Comparison of ENCODE assay signal across 33 cellular contexts in the genomic region with DNA sequence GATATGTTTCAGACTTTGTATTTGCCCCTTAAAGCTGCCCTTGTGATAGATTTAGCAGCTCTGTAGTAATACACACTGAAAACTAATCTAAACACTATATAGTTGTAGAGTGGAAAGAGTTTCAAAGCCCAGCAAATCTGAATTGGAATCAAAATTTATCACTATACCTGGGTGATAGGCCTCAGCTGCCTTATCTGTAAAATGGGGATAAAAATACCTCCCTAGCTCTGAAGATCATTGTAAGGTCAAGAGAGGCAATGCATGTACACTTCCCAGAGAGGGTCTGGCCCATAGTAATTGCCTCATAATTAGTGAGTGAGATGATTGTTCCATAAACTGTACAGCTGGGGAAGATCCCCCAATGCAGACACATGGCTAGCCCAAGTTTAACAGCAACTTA.
"Had no signal": no experiment of that assay in that cellular context is flagged by ENCODE, and none has a peak within 500 bp of the region (broad histone marks: within the 10 kb centered on the region; RNA-seq: fewer than 3 reads in every experiment).

No MANE protein-coding gene starts in this region.

- H3K27me3 Mint-ChIP-seq: activated B cell treated with CpG ODN at 0.5 μM for 24 hours; activated CD4-positive, alpha-beta memory T cell treated with anti-CD3 and anti-CD28 coated beads for 36 hours; activated CD4-positive, alpha-beta T cell treated with anti-CD3 and anti-CD28 coated beads, Interleukin-2, amount 10 ng/mL, durations not matched to agents 24 days and 14 days had no signal

- H3K27ac ChIP-seq: ascending aorta, VCaP had no signal

- H3K4me3 Mint-ChIP-seq: activated B cell treated with CpG ODN at 0.5 μM for 24 hours; activated CD4-positive, alpha-beta memory T cell treated with anti-CD3 and anti-CD28 coated beads for 36 hours; activated CD4-positive, alpha-beta T cell treated with anti-CD3 and anti-CD28 coated beads, Interleukin-2, amount 10 ng/mL, durations not matched to agents 24 days and 14 days; activated CD8-positive, alpha-beta T cell treated with anti-CD3 and anti-CD28 coated beads for 36 hours; activated naive CD4-positive, alpha-beta T cell treated with anti-CD3 and anti-CD28 coated beads for 36 hours; activated naive CD8-positive, alpha-beta T cell treated with anti-CD3 and anti-CD28 coated beads for 36 hours; activated T-cell treated with anti-CD3 and anti-CD28 coated beads, Interleukin-2, amount 50 U/mL, for 4 hours; activated T-cell treated with anti-CD3 and anti-CD28 coated beads, Interleukin-2, amount 50 U/mL, for 72 hours; activated T-helper 1 cell treated with anti-CD3 and anti-CD28 coated beads, Interleukin-12 subunit alpha, Interleukin-12 subunit beta, Interleukin-2, Interleukin-4 antibody, amounts not matched to agents 30 ng/mL and 10 ng/mL and 1 ng/mL, durations not matched to agents 14 hours and 24 hours and 36 hours; activated T-helper 17 cell treated with anti-CD3 and anti-CD28 coated beads, Interleukin-2, amount 50 U/mL, for 72 hours; brain; T-helper 1 cell treated with Interleukin-12 subunit alpha and Interleukin-12 subunit beta and Interleukin-4 antibody, amounts not matched to agents 30 μg/mL and 1 μg/mL, for 36 hours; T-helper 2 cell treated with Interferon-gamma antibody and Interleukin-4, amounts not matched to agents 5 μg/mL and 100 μg/mL, for 36 hours had no signal

- H3K9me3 Mint-ChIP-seq: activated B cell treated with CpG ODN at 0.5 μM for 24 hours; activated CD4-positive, alpha-beta memory T cell treated with anti-CD3 and anti-CD28 coated beads for 36 hours; activated CD8-positive, alpha-beta T cell treated with anti-CD3 and anti-CD28 coated beads for 36 hours; activated naive CD4-positive, alpha-beta T cell treated with anti-CD3 and anti-CD28 coated beads for 36 hours; activated naive CD8-positive, alpha-beta T cell treated with anti-CD3 and anti-CD28 coated beads for 36 hours; activated T-cell treated with anti-CD3 and anti-CD28 coated beads, Interleukin-2, amount 50 U/mL, for 4 hours; activated T-helper 1 cell treated with anti-CD3 and anti-CD28 coated beads, Interleukin-12 subunit alpha, Interleukin-12 subunit beta, Interleukin-2, Interleukin-4 antibody, amounts not matched to agents 30 ng/mL and 10 ng/mL and 1 ng/mL, durations not matched to agents 14 hours and 24 hours and 36 hours had no signal

- H3K4me1 Mint-ChIP-seq: activated B cell treated with CpG ODN at 0.5 μM for 24 hours, brain had no signal

- H3K9me3 ChIP-seq: ascending aorta had no signal

- H3K36me3 Mint-ChIP-seq: activated CD4-positive, alpha-beta memory T cell treated with anti-CD3 and anti-CD28 coated beads for 36 hours; brain had no signal

- H3K4me1 ChIP-seq: ascending aorta had no signal

- DNase-seq: activated B cell treated with CpG ODN at 0.5 μM for 24 hours; activated CD4-positive, alpha-beta T cell treated with anti-CD3 and anti-CD28 coated beads for 4 hours; activated CD4-positive, alpha-beta T cell treated with anti-CD3 and anti-CD28 coated beads, Interleukin-2, amount 10 ng/mL, durations not matched to agents 24 days and 14 days; activated CD4-positive, alpha-beta T cell treated with anti-CD3 and anti-CD28 coated beads, Interleukin-2, amount 50 U/mL, for 1 hour; activated CD4-positive, alpha-beta T cell treated with anti-CD3 and anti-CD28 coated beads, Interleukin-2, amount 50 U/mL, for 4 hours; activated CD4-positive, CD25-positive, alpha-beta regulatory T cell treated with anti-CD3 and anti-CD28 coated beads, Interleukin-2, amount 50 U/mL, for 72 hours; activated CD8-positive, alpha-beta memory T cell treated with anti-CD3 and anti-CD28 coated beads, Interleukin-2, amount 50 U/mL, for 4 hours; activated effector memory CD4-positive, alpha-beta T cell treated with anti-CD3 and anti-CD28 coated beads, Interleukin-2, amount 50 U/mL, for 16 hours; activated gamma-delta T cell treated with Interleukin-2 at 50 U/mL for 16 hours; activated naive CD4-positive, alpha-beta T cell; activated naive CD4-positive, alpha-beta T cell treated with anti-CD3 and anti-CD28 coated beads for 36 hours; activated naive CD4-positive, alpha-beta T cell treated with anti-CD3 and anti-CD28 coated beads, Interleukin-2, amount 50 U/mL, for 16 hours; activated T-cell treated with anti-CD3 and anti-CD28 coated beads for 4 hours; activated T-cell treated with anti-CD3 and anti-CD28 coated beads, Interleukin-2, amount 50 U/mL, for 1 hour; activated T-cell treated with anti-CD3 and anti-CD28 coated beads, Interleukin-2, amount 50 U/mL, for 4 hours; amygdala; anterior cingulate cortex; central memory CD4-positive, alpha-beta T cell; T-helper 1 cell; T-helper 2 cell; T-helper 9 cell had no signal

- H3K36me3 ChIP-seq: ascending aorta had no signal

- H3K4me3 ChIP-seq: ascending aorta had no signal

- ATAC-seq: activated CD8-positive, alpha-beta T cell treated with anti-CD3 and anti-CD28 coated beads for 36 hours; activated T-cell treated with anti-CD3 and anti-CD28 coated beads, Interleukin-2, amount 50 U/mL, for 4 hours; activated T-cell treated with anti-CD3 and anti-CD28 coated beads, Interleukin-2, amount 50 U/mL, for 72 hours; activated T-helper 17 cell treated with anti-CD3 and anti-CD28 coated beads, Interleukin-2, amount 50 U/mL, for 72 hours had no signal

- H3K27ac Mint-ChIP-seq: activated B cell treated with CpG ODN at 0.5 μM for 24 hours; activated CD4-positive, alpha-beta memory T cell treated with anti-CD3 and anti-CD28 coated beads for 36 hours; activated CD4-positive, alpha-beta T cell treated with anti-CD3 and anti-CD28 coated beads, Interleukin-2, amount 10 ng/mL, durations not matched to agents 24 days and 14 days; activated CD8-positive, alpha-beta T cell treated with anti-CD3 and anti-CD28 coated beads for 36 hours; activated naive CD4-positive, alpha-beta T cell treated with anti-CD3 and anti-CD28 coated beads for 36 hours; activated naive CD4-positive, alpha-beta T cell treated with anti-CD3 and anti-CD28 coated beads, Interleukin-2, amount 50 U/mL, for 72 hours; activated naive CD8-positive, alpha-beta T cell treated with anti-CD3 and anti-CD28 coated beads for 36 hours; activated T-cell treated with anti-CD3 and anti-CD28 coated beads, Interleukin-2, amount 50 U/mL, for 72 hours; activated T-helper 1 cell treated with anti-CD3 and anti-CD28 coated beads, Interleukin-12 subunit alpha, Interleukin-12 subunit beta, Interleukin-2, Interleukin-4 antibody, amounts not matched to agents 30 ng/mL and 10 ng/mL and 1 ng/mL, durations not matched to agents 14 hours and 24 hours and 36 hours; activated T-helper 17 cell treated with anti-CD3 and anti-CD28 coated beads, Interleukin-2, amount 50 U/mL, for 72 hours; brain; T-helper 1 cell treated with Interleukin-12 subunit alpha and Interleukin-12 subunit beta and Interleukin-4 antibody, amounts not matched to agents 30 μg/mL and 1 μg/mL, for 36 hours; T-helper 2 cell treated with Interferon-gamma antibody and Interleukin-4, amounts not matched to agents 5 μg/mL and 100 μg/mL, for 36 hours had no signal

- H3K27me3 ChIP-seq: ascending aorta had no signal
